16 cellular contexts compared by ENCODE assay signal in the genomic region with DNA sequence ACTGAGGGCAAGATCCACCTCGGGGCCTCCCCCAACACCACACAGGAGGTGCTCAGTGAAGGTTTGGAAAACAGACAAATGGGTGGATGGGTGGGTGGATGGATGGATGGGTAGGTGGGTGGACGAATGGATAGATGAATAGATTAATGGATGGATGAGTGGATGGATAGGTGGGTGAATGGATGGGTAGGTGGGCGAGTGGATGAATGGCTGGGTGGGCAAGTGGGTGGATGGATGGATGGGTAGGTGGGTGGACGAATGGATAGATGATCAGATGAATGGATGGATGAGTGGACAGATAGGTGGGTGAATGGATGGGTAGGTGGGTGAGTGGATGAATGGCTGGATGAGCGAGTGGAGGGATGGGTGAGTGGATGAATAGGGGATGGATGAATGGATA. TPM values are rescaled to one million over a fixed set of nuclear protein-coding genes. Genes with fewer than 3 reads are reported as not detected.
"Had no signal": no experiment of that assay in that cellular context is flagged by ENCODE, and none has a peak within 500 bp of the region (broad histone marks: within the 10 kb centered on the region; RNA-seq: fewer than 3 reads in every experiment).

No MANE protein-coding gene starts in this region.

- H3K27ac Mint-ChIP-seq: nephron progenitor cell had no signal

- H3K9me3 ChIP-seq: esophagus squamous epithelium, mucosa of descending colon, transverse colon had no signal

- ATAC-seq: mucosa of descending colon had no signal

- H3K4me3 Mint-ChIP-seq: nephron progenitor cell had no signal

- FAIRE-seq: colon, islet of Langerhans had no signal

- H3K36me3 ChIP-seq: cardiac muscle cell, transverse colon had no signal

- H3K27me3 ChIP-seq: cardiac muscle cell, esophagus squamous epithelium, transverse colon had no signal

- H3K27ac ChIP-seq: cardiac muscle cell, esophagus squamous epithelium, transverse colon had no signal

- H3K4me3 ChIP-seq: cardiac muscle cell, esophagus squamous epithelium, mucosa of descending colon, transverse colon had no signal

- H3K9me3 Mint-ChIP-seq: nephron progenitor cell had no signal

- DNase-seq: activated CD4-positive, alpha-beta T cell treated with anti-CD3 and anti-CD28 coated beads, Interleukin-2, amount 50 U/mL, for 1 hour; activated gamma-delta T cell treated with Interleukin-2 at 50 U/mL for 16 hours; activated T-cell treated with anti-CD3 and anti-CD28 coated beads, Interleukin-2, amount 50 U/mL, for 48 hours; esophagus squamous epithelium; foreskin fibroblast; head of caudate nucleus; mammary epithelial cell; mucosa of descending colon; nephron progenitor cell; stimulated activated CD4-positive, alpha-beta T cell treated with anti-CD3 and anti-CD28 coated beads, Interleukin-4, amount 100 ng/mL, for 24 hours; T1000; transverse colon had no signal

RNA-seq across cellular contexts. Expression of a gene that starts 0.9 kb away (rescaled TPM):
- total RNA-seq: cardiac muscle cell, esophagus squamous epithelium, mammary epithelial cell, mucosa of descending colon, osteocyte, transverse colon had no signal
- polyA plus RNA-seq: cardiac muscle cell, mammary epithelial cell had no signal

RNA-seq across cellular contexts. Expression of a gene that starts 26.9 kb away (rescaled TPM):
- total RNA-seq: mammary epithelial cell had no signal
- polyA plus RNA-seq: mammary epithelial cell had no signal

RNA-seq across cellular contexts. Expression of a gene that starts 39.7 kb away (rescaled TPM):
- total RNA-seq: cardiac muscle cell had no signal
- polyA plus RNA-seq: mammary epithelial cell had no signal
